In the genomic region with DNA sequence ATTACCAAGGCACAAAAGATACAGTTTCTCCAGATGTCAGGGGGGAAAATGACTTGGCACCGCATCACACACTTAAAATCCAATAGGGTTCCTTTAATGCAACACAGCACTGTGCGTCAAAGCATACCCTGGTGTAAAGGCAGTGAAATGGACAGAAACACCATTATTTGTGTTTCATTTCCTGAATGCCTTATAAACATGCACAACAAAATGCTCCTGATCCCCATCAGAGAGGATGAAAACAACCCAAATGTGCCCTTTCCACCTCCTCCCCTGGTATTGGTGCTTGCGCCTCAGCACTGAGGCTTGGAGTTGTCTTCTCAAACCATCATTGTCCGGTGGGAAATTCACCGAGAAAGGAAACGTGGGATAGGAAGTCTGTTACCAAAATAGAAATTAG, we compare ENCODE assay signal across 8 cellular contexts. TPM values are rescaled to one million over a fixed set of nuclear protein-coding genes. Genes with fewer than 3 reads are reported as not detected.
DNase-seq lines count a peak whose midpoint lies in the region; ATAC-seq and TF ChIP-seq lines count a peak whose summit lies in the region.

No MANE protein-coding gene starts in this region.

- H3K4me3 ChIP-seq in heart left ventricle (peak overlapping the region; percentile 61 to 94 (median 84)), mesodermal cell (ENCODE audit: extremely low read depth, insufficient read depth, low read length, poor library complexity, severe bottlenecking) (peak overlapping the region; percentile 94)

- 0 to 2% (median 1%) methylated on average over 6 of the region's 6 CpGs for WGBS in heart left ventricle, 4 donors
- WGBS in mesodermal cell (ENCODE audit: insufficient coverage in 2 of 2), 2 experiments = 0 to 17% methylated on average over 2 of the region's 6 CpGs

- no peak for DNase-seq in heart left ventricle
- DNase-seq in cardiac septum (ENCODE audit: low spot score) = no peak
- peak; percentile 45 for DNase-seq in RPMI7951 (ENCODE audit: low read depth)
- peak; percentile 64 for DNase-seq in dermis blood vessel endothelial cell
- no peak for DNase-seq in NCI-H1417 treated with DMSO at 0.1 percent for 48 hours (lab: John Stamatoyannopoulos, UW)
- DNase-seq in activated gamma-delta T cell (lab: John Stamatoyannopoulos, UW) = no peak
- no peak for DNase-seq in middle frontal gyrus (ENCODE audit: extremely low spot score, low spot score)

- peak overlapping the region; percentile 90 to 99 (median 97) for H3K27ac ChIP-seq in heart left ventricle
- H3K27ac ChIP-seq in mesodermal cell (ENCODE audit: low read depth, low read length, severe bottlenecking) = peak overlapping the region; percentile 95

- H3K4me1 ChIP-seq in heart left ventricle (peaks cover 8 to 55% (median 43%) of the 10 kb centered on the region in 12 donors), mesodermal cell (ENCODE audit: control insufficient read depth, insufficient read depth, low read length, poor library complexity, severe bottlenecking) (peaks cover 6% of the 10 kb centered on the region)

- H3K9me3 ChIP-seq in heart left ventricle = no peaks in the 10 kb centered on the region
- no peaks in the 10 kb centered on the region for H3K9me3 ChIP-seq in mesodermal cell (ENCODE audit: control insufficient read depth, low read length)

- peak in 2 of 4 donors; percentile 3 to 12 for ATAC-seq in heart left ventricle

- no peak for TF ChIP-seq CTCF in heart left ventricle (IDR thresholded peaks at IDR 0.05)

- no peaks in the 10 kb centered on the region for H3K36me3 ChIP-seq in heart left ventricle
- no peaks in the 10 kb centered on the region for H3K36me3 ChIP-seq in mesodermal cell (ENCODE audit: control insufficient read depth, insufficient read depth, low read length)

- no peak for TF ChIP-seq POLR2A in heart left ventricle (IDR thresholded peaks at IDR 0.05)

- H3K27me3 ChIP-seq in heart left ventricle = no peaks in the 10 kb centered on the region

- intact Hi-C loops in heart left ventricle (cut with DNase I) (loop anchor here in 2 of 10 donors (2.0 kb wide), 1 partner anchor 37 kb away; no protein-coding TSS in a partner anchor), cardiac septum (cut with DNase I) (loop anchor here (5.0 kb wide), 1 partner anchor 34 kb away; no protein-coding TSS in a partner anchor)

RNA-seq across cellular contexts. Expression of a gene that starts 0.8 kb away (rescaled TPM):
- total RNA-seq in heart left ventricle = 100 to 1,000 TPM in 2 of 9 donors, 10 to 100 TPM in 7; 43.7 to 110 (median 79.7) TPM
- polyA plus RNA-seq in heart left ventricle = 10 to 100 TPM; 10.4 to 37.4 TPM
- 81.2 TPM for total RNA-seq in cardiac septum
- 78.6 and 109 TPM in 2 replicates for total RNA-seq in RPMI7951 (2014; rRNA removed; shearing (Covaris generic))
- total RNA-seq in dermis blood vessel endothelial cell = 97.3 and 201 TPM in 2 replicates
- polyA plus RNA-seq in mesodermal cell (2013, experiment 1 of 2) = 66.0 TPM
- polyA plus RNA-seq in mesodermal cell (2013, experiment 2 of 2) = 69.4 TPM

RNA-seq across cellular contexts. Expression of a gene that starts 20.9 kb away (rescaled TPM):
- total RNA-seq in heart left ventricle = 100 to 1,000 TPM in 3 of 9 donors, 10 to 100 TPM in 6; 24.9 to 186 (median 69.0) TPM
- polyA plus RNA-seq in heart left ventricle = 100 to 1,000 TPM in 1 of 2 donors, 10 to 100 TPM in 1; 33.0 to 750 TPM
- total RNA-seq in cardiac septum = 113 TPM
- not detected in 2 replicates for total RNA-seq in RPMI7951 (2014; rRNA removed; shearing (Covaris generic))
- 0.60 and 1.5 TPM in 2 replicates for total RNA-seq in dermis blood vessel endothelial cell
- 46.6 TPM for polyA plus RNA-seq in mesodermal cell (2013, experiment 1 of 2)
- 36.6 TPM for polyA plus RNA-seq in mesodermal cell (2013, experiment 2 of 2)

Comparison
In these comparisons a context has a peak if more than half of its experiments do, and no peak if none do; other contexts are left out.
1. DNase-seq: peak in RPMI7951 (single experiment) and dermis blood vessel endothelial cell (single experiment); none in heart left ventricle (0 of 5), cardiac septum (single experiment), NCI-H1417 treated with DMSO at 0.1 percent for 48 hours (single experiment), activated gamma-delta T cell (single experiment) and middle frontal gyrus (single experiment).
2. RNA of a gene that starts 20.9 kb away (total RNA-seq): 113 TPM in cardiac septum (single experiment) and 24.9 to 186 TPM in heart left ventricle; 0.60 to 1.5 TPM in dermis blood vessel endothelial cell and not detected in RPMI7951; every median in the first group is over 10 times any median in the second.